Comparison of ENCODE assay signal across 14 cellular contexts in genomic region chr5:176721509-176721908, GRCh38.
A peak's percentile ranks its signal among the peaks of the same experiment; 100 is the strongest.
DNase-seq lines count a peak whose midpoint lies in the region; ATAC-seq and TF ChIP-seq lines count a peak whose summit lies in the region.
"Had no signal": no experiment of that assay in that cellular context is flagged by ENCODE, and none has a peak within 500 bp of the region (broad histone marks: within the 10 kb centered on the region; RNA-seq: fewer than 3 reads in every experiment).

No MANE protein-coding gene starts in this region.

- H4K5ac ChIP-seq in mesendoderm (ENCODE audit: low read length): no peak overlapping the region

- peak overlapping the region; percentile 29 for H2AFZ ChIP-seq in neuronal stem cell (ENCODE audit: low read length)
- H2AFZ ChIP-seq: GM23248 had no signal

- H3K4me3 ChIP-seq in H7 (ENCODE audit: insufficient read depth, low read depth, low read length) (no peak overlapping the region), mesendoderm (ENCODE audit: low read length) (no peak overlapping the region), neuronal stem cell (ENCODE audit: low read length in 2 of 2) (no peak overlapping the region)
- H3K4me3 ChIP-seq: A549, GM12878, GM23248, HAP-1 had no signal

- H3K4me2 ChIP-seq in mesendoderm (ENCODE audit: low read length): no peak overlapping the region
- H3K4me2 ChIP-seq in neuronal stem cell (ENCODE audit: insufficient read depth, low read length, poor library complexity, severe bottlenecking): no peak overlapping the region
- H3K4me2 ChIP-seq: A549 had no signal

- H3K23ac ChIP-seq in mesendoderm (ENCODE audit: low read length): no peak overlapping the region
- H3K23ac ChIP-seq in neuronal stem cell (ENCODE audit: low read depth, low read length, poor library complexity): no peak overlapping the region

- H2BK5ac ChIP-seq in mesendoderm (ENCODE audit: low read length) (no peak overlapping the region), neuronal stem cell (ENCODE audit: low read length) (no peak overlapping the region)

- H3K18ac ChIP-seq in mesendoderm (ENCODE audit: low read length) (no peak overlapping the region), neuronal stem cell (ENCODE audit: low read length) (no peak overlapping the region)

- DNase-seq in H7 (peak; percentile 65), WTC11 (ENCODE audit: low spot score) (no peak), mesendoderm (no peak), neuronal stem cell (ENCODE audit: low spot score) (no peak)
- DNase-seq: BE2C; CD4-positive, alpha-beta memory T cell; DMS79; GM23248 had no signal

- H3K4me1 Mint-ChIP-seq in WTC11: peaks cover 35% of the 10 kb centered on the region

- H3K27me3 ChIP-seq in H7 (ENCODE audit: control insufficient read depth, insufficient read depth, low read length) (no peaks in the 10 kb centered on the region), mesendoderm (ENCODE audit: insufficient read depth, low read length, poor library complexity) (no peaks in the 10 kb centered on the region), neuronal stem cell (ENCODE audit: control insufficient read depth in 3 of 3, insufficient read depth in 3 of 3, low read depth in 1 of 3, low read length in 3 of 3) (peaks cover 0 to 66% (median 0%) of the 10 kb centered on the region in 3 experiments)
- H3K27me3 ChIP-seq: BE2C had no signal

- H3K36me3 Mint-ChIP-seq in WTC11: no peaks in the 10 kb centered on the region
- H3K36me3 Mint-ChIP-seq: CD4-positive, alpha-beta memory T cell had no signal

- peak overlapping the region; percentile 88 for H3K27ac Mint-ChIP-seq in WTC11
- H3K27ac Mint-ChIP-seq: CD4-positive, alpha-beta memory T cell had no signal

- H2BK12ac ChIP-seq in neuronal stem cell (ENCODE audit: low read length): no peak overlapping the region

- peak overlapping the region; percentile 27 for H3K56ac ChIP-seq in mesendoderm (ENCODE audit: low read length)

- no peaks in the 10 kb centered on the region for H3K79me1 ChIP-seq in mesendoderm (ENCODE audit: low read length)
- no peaks in the 10 kb centered on the region for H3K79me1 ChIP-seq in neuronal stem cell (ENCODE audit: low read depth, low read length)

- H3K27me3 Mint-ChIP-seq in WTC11 (ENCODE audit: low read depth): peaks cover 3% of the 10 kb centered on the region; the same call in 1 of the 2 replicates

- H3K36me3 ChIP-seq in H7 (replicated peaks; ENCODE audit: control insufficient read depth, insufficient read depth, low read length) (no peaks in the 10 kb centered on the region), mesendoderm (ENCODE audit: control insufficient read depth, insufficient read depth, low read length) (no peaks in the 10 kb centered on the region), neuronal stem cell (replicated peaks in 1 of 2; ENCODE audit: control insufficient read depth in 2 of 2, insufficient read depth in 2 of 2, low read length in 2 of 2) (no peaks in the 10 kb centered on the region)
- H3K36me3 ChIP-seq: BE2C, HAP-1 had no signal

- peaks cover 15% of the 10 kb centered on the region for H3K4me1 ChIP-seq in mesendoderm (ENCODE audit: control insufficient read depth, low read depth, low read length)
- H3K4me1 ChIP-seq in neuronal stem cell (ENCODE audit: control insufficient read depth in 2 of 2, insufficient read depth in 1 of 2, low read depth in 1 of 2, low read length in 2 of 2): peaks cover 0 to 29% of the 10 kb centered on the region in 2 donors
- H3K4me1 ChIP-seq: A549, HAP-1 had no signal

- H3K9me3 ChIP-seq in neuronal stem cell (replicated peaks in 1 of 2; ENCODE audit: control insufficient read depth in 2 of 2, insufficient read depth in 1 of 2, low read depth in 1 of 2, low read length in 2 of 2): no peaks in the 10 kb centered on the region
- H3K9me3 ChIP-seq: A549, BE2C, HAP-1 had no signal

- no CpG with 5 or more reads among the region's 10 CpGs for WGBS in mesendoderm (ENCODE audit: extremely low coverage, insufficient coverage, low lambda C conversion rate)
- WGBS in neuronal stem cell (ENCODE audit: extremely low coverage in 2 of 2, insufficient read length in 2 of 2, insufficient replicate concordance in 1 of 2), 2 donors: no CpG with 5 or more reads among the region's 10 CpGs

- POLR2A ChIA-PET in WTC11 (lab: Charles Lee): no interaction called here

- H3K14ac ChIP-seq in neuronal stem cell (ENCODE audit: low read length): no peak overlapping the region

- H4K91ac ChIP-seq in neuronal stem cell (ENCODE audit: low read depth, low read length, poor library complexity): no peak overlapping the region

- H3K9ac ChIP-seq in mesendoderm (ENCODE audit: low read length) (no peak overlapping the region), neuronal stem cell (ENCODE audit: low read depth, low read length, poor library complexity) (no peak overlapping the region)
- H3K9ac ChIP-seq: GM23248 had no signal

- H3K9me3 Mint-ChIP-seq in WTC11: no peaks in the 10 kb centered on the region

- H2AK5ac ChIP-seq in mesendoderm (ENCODE audit: low read length) (no peak overlapping the region), neuronal stem cell (ENCODE audit: low read depth, low read length) (peak overlapping the region; percentile 42)

- TF ChIP-seq CTCF in WTC11 (IDR thresholded peaks at IDR 0.05): no peak

- CTCF ChIA-PET in WTC11 (lab: Charles Lee): interaction anchor here (1.1 to 2.5 kb wide), 5 partner anchors 9 to 61 kb away, joined by 4 to 9 read pairs (median 6); no protein-coding TSS in a partner anchor

- H4K8ac ChIP-seq in mesendoderm (ENCODE audit: low read depth, low read length) (no peak overlapping the region), neuronal stem cell (ENCODE audit: low read depth, low read length) (no peak overlapping the region)

- no peak overlapping the region for H2BK15ac ChIP-seq in mesendoderm (replicated peaks; ENCODE audit: low read depth)
- no peak overlapping the region for H2BK15ac ChIP-seq in neuronal stem cell (ENCODE audit: low read length)

- ATAC-seq in WTC11 (peak; percentile 22; the same call in 1 of the 2 replicates), GM18517 (IDR thresholded peaks at IDR 0.05; ENCODE audit: unreplicated experiment) (no peak)
- no peak for ATAC-seq in activated CD4-positive, CD25-positive, alpha-beta regulatory T cell treated with anti-CD3 and anti-CD28 coated beads, Interleukin-2, amount 50 U/mL, for 24 hours
- ATAC-seq: GM12878 had no signal

- H3K27ac ChIP-seq in mesendoderm (ENCODE audit: low read depth, low read length) (no peak overlapping the region), neuronal stem cell (replicated peaks; ENCODE audit: low read length) (no peak overlapping the region)
- H3K27ac ChIP-seq: A549, C4-2B, GM23248 had no signal

- no peak overlapping the region for H3K4me3 Mint-ChIP-seq in WTC11
- H3K4me3 Mint-ChIP-seq: CD4-positive, alpha-beta memory T cell had no signal

- H3K79me2 ChIP-seq in mesendoderm (ENCODE audit: control insufficient read depth, insufficient read depth, low read length): no peaks in the 10 kb centered on the region

- H2BK120ac ChIP-seq in mesendoderm (ENCODE audit: low read depth, low read length) (no peak overlapping the region), neuronal stem cell (ENCODE audit: low read depth, low read length) (no peak overlapping the region)

- H3K4ac ChIP-seq in mesendoderm (ENCODE audit: low read depth, low read length) (no peak overlapping the region), neuronal stem cell (ENCODE audit: low read length) (no peak overlapping the region)

TF ChIP-seq in WTC11, 78 proteins besides CTCF, POLR2A, EP300 and RAD21 (continues in another document):
- TF ChIP-seq ZNF423 (CRISPR knock-in tag; IDR thresholded peaks at IDR 0.05) (no peak), ZNF232 (CRISPR knock-in tag; IDR thresholded peaks at IDR 0.05) (no peak), ZNF281 (CRISPR knock-in tag; IDR thresholded peaks at IDR 0.05) (no peak), ZNF219 (CRISPR knock-in tag; IDR thresholded peaks at IDR 0.05; ENCODE audit: borderline replicate concordance) (no peak), HMGA2 (CRISPR knock-in tag; IDR thresholded peaks at IDR 0.05) (no peak), MYBL2 (CRISPR knock-in tag; IDR thresholded peaks at IDR 0.05) (no peak), ZBTB43 (CRISPR knock-in tag; IDR thresholded peaks at IDR 0.05) (no peak), USF2 (CRISPR knock-in tag; IDR thresholded peaks at IDR 0.05) (no peak)
